Comparison of ENCODE assay signal across 29 cellular contexts in genomic region chr16:51114369-51114768, GRCh38. TPM values are rescaled to one million over a fixed set of nuclear protein-coding genes. Genes with fewer than 3 reads are reported as not detected.
"Had no signal": no experiment of that assay in that cellular context is flagged by ENCODE, and none has a peak within 500 bp of the region (broad histone marks: within the 10 kb centered on the region; RNA-seq: fewer than 3 reads in every experiment).

No MANE protein-coding gene starts in this region.

- H3K27me3 ChIP-seq: ascending aorta, brain microvascular endothelial cell, testis had no signal

- H3K9me3 Mint-ChIP-seq: activated CD4-positive, alpha-beta T cell treated with anti-CD3 and anti-CD28 coated beads, Interleukin-2, amount 10 ng/mL, durations not matched to agents 7 days and 5 days; activated T-helper 1 cell treated with anti-CD3 and anti-CD28 coated beads, Interleukin-12 subunit alpha, Interleukin-12 subunit beta, Interleukin-2, Interleukin-4 antibody, amounts not matched to agents 30 ng/mL and 10 ng/mL and 1 ng/mL, durations not matched to agents 14 hours and 24 hours and 36 hours; dendritic cell treated with granulocyte-macrophage colony-stimulating factor and Interleukin-4, amounts not matched to agents 40 ng/mL and 50 ng/mL, for 4 days; T-helper 2 cell treated with Interferon-gamma antibody and Interleukin-4, amounts not matched to agents 5 μg/mL and 100 μg/mL, for 36 hours had no signal

- H3K4me1 ChIP-seq: adrenal gland, ascending aorta, left lung, pancreas had no signal

- H3K36me3 Mint-ChIP-seq: activated naive CD8-positive, alpha-beta T cell; naive B cell; stimulated activated naive B cell treated with anti-CD40 and anti-IgM and Interleukin-4, amounts not matched to agents 10 μg/mL and 1 μg/mL and 100 μg/mL, for 72 hours had no signal

- H3K4me3 ChIP-seq: adrenal gland, ascending aorta, left lung, lung, pancreas, testis had no signal

- H3K4me1 Mint-ChIP-seq: activated CD4-positive, alpha-beta T cell treated with anti-CD3 and anti-CD28 coated beads, Interleukin-2, amount 10 ng/mL, durations not matched to agents 7 days and 5 days had no signal

- DNase-seq: activated CD4-positive, alpha-beta T cell treated with anti-CD3 and anti-CD28 coated beads, Interleukin-2, amount 10 ng/mL, durations not matched to agents 7 days and 5 days; activated CD4-positive, CD25-positive, alpha-beta regulatory T cell treated with anti-CD3 and anti-CD28 coated beads, Interleukin-2, amount 50 U/mL, for 72 hours; activated CD8-positive, alpha-beta T cell treated with anti-CD3 and anti-CD28 coated beads, Interleukin-2, amount 10 ng/mL, durations not matched to agents 7 days and 5 days; activated naive CD4-positive, alpha-beta T cell; adrenal gland; brain microvascular endothelial cell; effector CD4-positive, alpha-beta T cell; erythroblast; foreskin fibroblast; hippocampal formation; kidney; left lung; naive B cell; pancreas; stimulated activated CD4-positive, alpha-beta T cell treated with anti-CD3 and anti-CD28 coated beads, Interleukin-2, amount 100 ng/mL, for 48 hours; stimulated activated CD8-positive, alpha-beta memory T cell treated with anti-CD3 and anti-CD28 coated beads, Interleukin-4, amount 100 ng/mL, for 48 hours; stimulated activated naive B cell treated with anti-CD40 and anti-IgM and Interleukin-4, amounts not matched to agents 10 μg/mL and 1 μg/mL and 100 μg/mL, for 72 hours; testis; trophoblast cell had no signal

- ATAC-seq: activated CD8-positive, alpha-beta T cell treated with anti-CD3 and anti-CD28 coated beads, Interleukin-2, amount 10 ng/mL, durations not matched to agents 7 days and 5 days; left lung; pancreas; sciatic nerve; SK-N-SH treated with all-trans-retinoic acid at 6 μM for 48 hours had no signal

- H3K4me3 Mint-ChIP-seq: activated CD4-positive, alpha-beta T cell treated with anti-CD3 and anti-CD28 coated beads, Interleukin-2, amount 10 ng/mL, durations not matched to agents 7 days and 5 days; activated CD8-positive, alpha-beta T cell treated with anti-CD3 and anti-CD28 coated beads, Interleukin-2, amount 10 ng/mL, durations not matched to agents 7 days and 5 days; activated naive CD8-positive, alpha-beta T cell; activated T-helper 1 cell treated with anti-CD3 and anti-CD28 coated beads, Interleukin-12 subunit alpha, Interleukin-12 subunit beta, Interleukin-2, Interleukin-4 antibody, amounts not matched to agents 30 ng/mL and 10 ng/mL and 1 ng/mL, durations not matched to agents 14 hours and 24 hours and 36 hours; dendritic cell treated with granulocyte-macrophage colony-stimulating factor and Interleukin-4, amounts not matched to agents 40 ng/mL and 50 ng/mL, for 4 days; T-helper 2 cell treated with Interferon-gamma antibody and Interleukin-4, amounts not matched to agents 5 μg/mL and 100 μg/mL, for 36 hours had no signal

- H3K9me3 ChIP-seq: adrenal gland, ascending aorta, left lung, pancreas, testis had no signal

- H3K27ac ChIP-seq: adrenal gland, ascending aorta, brain microvascular endothelial cell, left lung, pancreas, testis, VCaP had no signal

- H3K27ac Mint-ChIP-seq: activated CD4-positive, alpha-beta T cell treated with anti-CD3 and anti-CD28 coated beads, Interleukin-2, amount 10 ng/mL, durations not matched to agents 7 days and 5 days; activated CD8-positive, alpha-beta T cell treated with anti-CD3 and anti-CD28 coated beads, Interleukin-2, amount 10 ng/mL, durations not matched to agents 7 days and 5 days; activated naive CD8-positive, alpha-beta T cell; activated T-helper 1 cell treated with anti-CD3 and anti-CD28 coated beads, Interleukin-12 subunit alpha, Interleukin-12 subunit beta, Interleukin-2, Interleukin-4 antibody, amounts not matched to agents 30 ng/mL and 10 ng/mL and 1 ng/mL, durations not matched to agents 14 hours and 24 hours and 36 hours; dendritic cell treated with granulocyte-macrophage colony-stimulating factor and Interleukin-4, amounts not matched to agents 40 ng/mL and 50 ng/mL, for 4 days; naive B cell; stimulated activated naive B cell treated with anti-CD40 and anti-IgM and Interleukin-4, amounts not matched to agents 10 μg/mL and 1 μg/mL and 100 μg/mL, for 72 hours; T-helper 2 cell treated with Interferon-gamma antibody and Interleukin-4, amounts not matched to agents 5 μg/mL and 100 μg/mL, for 36 hours had no signal

- H3K36me3 ChIP-seq: adrenal gland, ascending aorta, brain microvascular endothelial cell, left lung, pancreas had no signal

RNA-seq across cellular contexts. Expression of gene SALL1, which starts 36.7 kb away (rescaled TPM):
- total RNA-seq: activated CD4-positive, alpha-beta T cell treated with anti-CD3 and anti-CD28 coated beads, Interleukin-2, amount 10 ng/mL, durations not matched to agents 7 days and 5 days; activated CD8-positive, alpha-beta T cell treated with anti-CD3 and anti-CD28 coated beads, Interleukin-2, amount 10 ng/mL, durations not matched to agents 7 days and 5 days; activated T-helper 1 cell treated with anti-CD3 and anti-CD28 coated beads, Interleukin-12 subunit alpha, Interleukin-12 subunit beta, Interleukin-2, Interleukin-4 antibody, amounts not matched to agents 30 ng/mL and 10 ng/mL and 1 ng/mL, durations not matched to agents 14 hours and 24 hours and 36 hours; ascending aorta; left lung; pulmonary artery endothelial cell had no signal
- polyA plus RNA-seq: lung had no signal
